In genomic region chr1:61864501-61864900, GRCh38 we compare ENCODE assay signal across 1 cellular context.
TF ChIP-seq lines count a peak whose summit lies in the region.

No MANE protein-coding gene starts in this region.

TF ChIP-seq in K562, 482 proteins besides CTCF, POLR2A, EP300 and RAD21 (continued from another document):
- no peak for TF ChIP-seq ZNF609 (CRISPR knock-in tag; IDR thresholded peaks at IDR 0.05; ENCODE audit: borderline replicate concordance)
- TF ChIP-seq, protein P1, sequence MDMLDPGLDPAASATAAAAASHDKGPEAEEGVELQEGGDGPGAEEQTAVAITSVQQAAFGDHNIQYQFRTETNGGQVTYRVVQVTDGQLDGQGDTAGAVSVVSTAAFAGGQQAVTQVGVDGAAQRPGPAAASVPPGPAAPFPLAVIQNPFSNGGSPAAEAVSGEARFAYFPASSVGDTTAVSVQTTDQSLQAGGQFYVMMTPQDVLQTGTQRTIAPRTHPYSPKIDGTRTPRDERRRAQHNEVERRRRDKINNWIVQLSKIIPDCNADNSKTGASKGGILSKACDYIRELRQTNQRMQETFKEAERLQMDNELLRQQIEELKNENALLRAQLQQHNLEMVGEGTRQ (CRISPR knock-in tag; IDR thresholded peaks at IDR 0.05): no peak
- TF ChIP-seq ESRRA (IDR thresholded peaks at IDR 0.05; ENCODE audit: borderline replicate concordance, low read depth): no peak
- no peak for TF ChIP-seq ZNF239 (CRISPR knock-in tag; IDR thresholded peaks at IDR 0.05)
- TF ChIP-seq SMARCA4 (IDR thresholded peaks at IDR 0.05): no peak
